In genomic region chr22:36587289-36588154, GRCh38 we compare ENCODE assay signal across 15 cellular contexts. TPM values are rescaled to one million over a fixed set of nuclear protein-coding genes. Genes with fewer than 3 reads are reported as not detected.
DNase-seq lines count a peak whose midpoint lies in the region; ATAC-seq and TF ChIP-seq lines count a peak whose summit lies in the region.
"Had no signal": no experiment of that assay in that cellular context is flagged by ENCODE, and none has a peak within 500 bp of the region (broad histone marks: within the 10 kb centered on the region; RNA-seq: fewer than 3 reads in every experiment).

No MANE protein-coding gene starts in this region.

- H3K36me3 ChIP-seq in SK-N-SH (replicated peaks in 1 of 2; ENCODE audit: control insufficient read depth in 1 of 2, insufficient read depth in 2 of 2, low read length in 1 of 2) (no peaks in the 10 kb centered on the region), colonic mucosa (no peaks in the 10 kb centered on the region)
- no peaks in the 10 kb centered on the region for H3K36me3 ChIP-seq in CD4-positive, alpha-beta memory T cell (ENCODE audit: insufficient read depth, low read length)
- H3K36me3 ChIP-seq: cardiac muscle cell had no signal

- H3K36me3 Mint-ChIP-seq in CD4-positive, alpha-beta memory T cell = peaks cover 0 to 10% of the 10 kb centered on the region in 2 donors
- H3K36me3 Mint-ChIP-seq in immature natural killer cell = no peaks in the 10 kb centered on the region
- H3K36me3 Mint-ChIP-seq: stimulated activated effector memory CD8-positive, alpha-beta T cell treated with anti-CD3 and anti-CD28 coated beads, Interleukin-12 subunit alpha, Interleukin-12 subunit beta, amount 100 ng/mL, for 72 hours had no signal

- H3K27me3 ChIP-seq in SK-N-SH (ENCODE audit: insufficient read depth) (peaks cover 29% of the 10 kb centered on the region; the same call in 1 of the 2 replicates), colonic mucosa (no peaks in the 10 kb centered on the region)
- H3K27me3 ChIP-seq in CD4-positive, alpha-beta memory T cell (ENCODE audit: insufficient read depth, low read length) = no peaks in the 10 kb centered on the region
- H3K27me3 ChIP-seq: cardiac muscle cell had no signal

- no peaks in the 10 kb centered on the region for H3F3A ChIP-seq in SK-N-SH (replicated peaks; ENCODE audit: insufficient read depth)

- peaks cover 25 to 43% of the 10 kb centered on the region in 2 donors for H3K27me3 Mint-ChIP-seq in CD4-positive, alpha-beta memory T cell
- H3K27me3 Mint-ChIP-seq in immature natural killer cell (ENCODE audit: low read depth in 3 of 3) = peaks cover 0 to 14% (median 4%) of the 10 kb centered on the region in 3 donors
- peaks cover 42% of the 10 kb centered on the region for H3K27me3 Mint-ChIP-seq in stimulated activated naive CD8-positive, alpha-beta T cell treated with anti-CD3 and anti-CD28 coated beads, Interleukin-15, amount 100 ng/mL, for 72 hours

- no peaks in the 10 kb centered on the region for H3K79me2 ChIP-seq in SK-N-SH (ENCODE audit: insufficient read depth)

- peaks cover 0 to 23% (median 19%) of the 10 kb centered on the region in 8 donors for H3K9me3 Mint-ChIP-seq in CD4-positive, alpha-beta memory T cell
- peaks cover 0 to 2% (median 0%) of the 10 kb centered on the region in 6 donors for H3K9me3 Mint-ChIP-seq in immature natural killer cell
- H3K9me3 Mint-ChIP-seq in stimulated activated naive CD8-positive, alpha-beta T cell treated with anti-CD3 and anti-CD28 coated beads, Interleukin-15, amount 100 ng/mL, for 72 hours = peaks cover 0 to 15% of the 10 kb centered on the region in 2 donors
- H3K9me3 Mint-ChIP-seq: stimulated activated effector memory CD8-positive, alpha-beta T cell treated with anti-CD3 and anti-CD28 coated beads, Interleukin-12 subunit alpha, Interleukin-12 subunit beta, amount 100 ng/mL, for 72 hours had no signal

- WGBS in SK-N-SH (ENCODE audit: low lambda C conversion rate) = 70% methylated on average over 20 of the region's 20 CpGs

- peaks cover 0 to 1% (median 0%) of the 10 kb centered on the region in 4 donors for H3K4me1 Mint-ChIP-seq in CD4-positive, alpha-beta memory T cell
- no peaks in the 10 kb centered on the region for H3K4me1 Mint-ChIP-seq in immature natural killer cell
- no peaks in the 10 kb centered on the region for H3K4me1 Mint-ChIP-seq in stimulated activated naive CD8-positive, alpha-beta T cell treated with anti-CD3 and anti-CD28 coated beads, Interleukin-15, amount 100 ng/mL, for 72 hours
- H3K4me1 Mint-ChIP-seq: stimulated activated effector memory CD8-positive, alpha-beta T cell treated with anti-CD3 and anti-CD28 coated beads, Interleukin-12 subunit alpha, Interleukin-12 subunit beta, amount 100 ng/mL, for 72 hours had no signal

- CTCF ChIA-PET in SK-N-SH (lab: Yijun Ruan, JAX) = interaction anchor here (0.7 to 1.9 kb wide), 3 partner anchors 170 to 269 kb away, joined by 3 to 6 read pairs (median 3); no protein-coding TSS in a partner anchor
- CTCF ChIA-PET in CD4-positive, alpha-beta memory T cell (lab: Charles Lee; ENCODE audit: partially characterized antibody) = no interaction called here

- peaks cover 0 to 26% of the 10 kb centered on the region in 2 experiments; a peak in 1 of 4 replicates for H3K4me1 ChIP-seq in SK-N-SH (ENCODE audit: control insufficient read depth in 1 of 2, insufficient read depth in 2 of 2, low read depth in 1 of 2, low read length in 1 of 2)
- H3K4me1 ChIP-seq in CD4-positive, alpha-beta memory T cell (ENCODE audit: insufficient read depth, low read length) = no peaks in the 10 kb centered on the region
- no peaks in the 10 kb centered on the region for H3K4me1 ChIP-seq in colonic mucosa

- no peak for TF ChIP-seq EP300 in SK-N-SH (IDR thresholded peaks at IDR 0.05; ENCODE audit: borderline replicate concordance in 1 of 2, low read depth in 1 of 2, low read length in 1 of 2)

- no peaks in the 10 kb centered on the region for H3K9me3 ChIP-seq in SK-N-SH
- H3K9me3 ChIP-seq in CD4-positive, alpha-beta memory T cell (ENCODE audit: control insufficient read depth in 1 of 2, low read length in 2 of 2) = peaks cover 0 to 6% of the 10 kb centered on the region in 2 donors
- no peaks in the 10 kb centered on the region for H3K9me3 ChIP-seq in colonic mucosa

- H3K4me3 ChIP-seq in SK-N-SH (ENCODE audit: low read depth in 2 of 2, low read length in 1 of 2) = no peak overlapping the region
- H3K4me3 ChIP-seq in astrocyte of the cerebellum (ENCODE audit: low read depth, low read length) = no peak overlapping the region
- H3K4me3 ChIP-seq in CD4-positive, alpha-beta memory T cell (ENCODE audit: low read length in 2 of 2) = no peak overlapping the region
- no peak overlapping the region for H3K4me3 ChIP-seq in colonic mucosa
- H3K4me3 ChIP-seq: cardiac muscle cell had no signal

- no peak for DNase-seq in SK-N-SH
- DNase-seq in astrocyte of the cerebellum (ENCODE audit: low read depth) = peak; percentile 9
- peak; percentile 75 for DNase-seq in hepatic stellate cell (ENCODE audit: low spot score)
- DNase-seq in CD4-positive, alpha-beta memory T cell = no peak
- DNase-seq in colonic mucosa = no peak
- DNase-seq in immature natural killer cell = no peak
- DNase-seq in stimulated activated naive CD8-positive, alpha-beta T cell treated with anti-CD3 and anti-CD28 coated beads, Interleukin-15, amount 100 ng/mL, for 72 hours = no peak
- DNase-seq: activated T-cell treated with anti-CD3 and anti-CD28 coated beads for 4 hours, GF-D8, left ventricle myocardium superior, NCI-H2029, RPMI8226 had no signal

- TF ChIP-seq CTCF in SK-N-SH (IDR thresholded peaks at IDR 0.05) (no peak), astrocyte of the cerebellum (IDR thresholded peaks at IDR 0.05; ENCODE audit: low read depth, low read length, missing control alignments) (no peak), colonic mucosa (IDR thresholded peaks at IDR 0.05) (no peak)

- intact Hi-C loops in CD4-positive, alpha-beta memory T cell (cut with micrococcal nuclease) = no loop called here
- intact Hi-C loops in colonic mucosa (cut with DNase I) = no loop called here

- H3K4me2 ChIP-seq in SK-N-SH = no peak overlapping the region

- ATAC-seq in SK-N-SH treated with all-trans-retinoic acid at 6 μM for 48 hours = peak; percentile 64
- ATAC-seq in stimulated activated naive CD8-positive, alpha-beta T cell treated with anti-CD3 and anti-CD28 coated beads, Interleukin-15, amount 100 ng/mL, for 72 hours = no peak
- ATAC-seq: left ventricle myocardium superior; stimulated activated effector memory CD8-positive, alpha-beta T cell treated with anti-CD3 and anti-CD28 coated beads, Interleukin-12 subunit alpha, Interleukin-12 subunit beta, amount 100 ng/mL, for 72 hours had no signal

- no peaks in the 10 kb centered on the region for H3K9me2 ChIP-seq in SK-N-SH

- H4K20me1 ChIP-seq in SK-N-SH (ENCODE audit: insufficient read depth) = no peaks in the 10 kb centered on the region

- H3K27ac ChIP-seq in SK-N-SH (ENCODE audit: low read depth in 2 of 2, low read length in 1 of 2) (no peak overlapping the region), colonic mucosa (no peak overlapping the region)
- H3K27ac ChIP-seq in CD4-positive, alpha-beta memory T cell (ENCODE audit: low read depth, low read length) = no peak overlapping the region
- H3K27ac ChIP-seq: cardiac muscle cell had no signal

- H2AFZ ChIP-seq in SK-N-SH (ENCODE audit: low read depth) = no peak overlapping the region

- no peak overlapping the region for H3K27ac Mint-ChIP-seq in CD4-positive, alpha-beta memory T cell
- no peak overlapping the region for H3K27ac Mint-ChIP-seq in immature natural killer cell
- H3K27ac Mint-ChIP-seq in stimulated activated naive CD8-positive, alpha-beta T cell treated with anti-CD3 and anti-CD28 coated beads, Interleukin-15, amount 100 ng/mL, for 72 hours = no peak overlapping the region
- H3K27ac Mint-ChIP-seq: stimulated activated effector memory CD8-positive, alpha-beta T cell treated with anti-CD3 and anti-CD28 coated beads, Interleukin-12 subunit alpha, Interleukin-12 subunit beta, amount 100 ng/mL, for 72 hours had no signal

- in situ Hi-C loops in astrocyte of the cerebellum (cut with HindIII; ENCODE audit: low sequenced_read_pairs) = no loop called here

- POLR2A ChIA-PET in SK-N-SH (lab: Yijun Ruan, JAX) = no interaction called here
- POLR2A ChIA-PET in CD4-positive, alpha-beta memory T cell (lab: Charles Lee; ENCODE audit: partially characterized antibody) = no interaction called here

- no peak overlapping the region for H3K4me3 Mint-ChIP-seq in CD4-positive, alpha-beta memory T cell
- no peak overlapping the region for H3K4me3 Mint-ChIP-seq in immature natural killer cell
- no peak overlapping the region for H3K4me3 Mint-ChIP-seq in stimulated activated naive CD8-positive, alpha-beta T cell treated with anti-CD3 and anti-CD28 coated beads, Interleukin-15, amount 100 ng/mL, for 72 hours
- H3K4me3 Mint-ChIP-seq: stimulated activated effector memory CD8-positive, alpha-beta T cell treated with anti-CD3 and anti-CD28 coated beads, Interleukin-12 subunit alpha, Interleukin-12 subunit beta, amount 100 ng/mL, for 72 hours had no signal

- H3K9ac ChIP-seq in SK-N-SH = no peak overlapping the region
- no peak overlapping the region for H3K9ac ChIP-seq in colonic mucosa (ENCODE audit: low read depth in 2 of 2, low read length in 2 of 2)

- no peak for TF ChIP-seq RAD21 in SK-N-SH (IDR thresholded peaks at IDR 0.05; ENCODE audit: low read length)

TF ChIP-seq in SK-N-SH treated with all-trans-retinoic acid at 6 μM for 48 hours, 23 proteins besides CTCF, POLR2A, EP300 and RAD21:
- no peak for TF ChIP-seq ZFP3 (CRISPR knock-in tag; IDR thresholded peaks at IDR 0.05)

TF ChIP-seq in SK-N-SH, 30 proteins besides CTCF, POLR2A, EP300 and RAD21:
- TF ChIP-seq RFX5 (IDR thresholded peaks at IDR 0.05; ENCODE audit: low read length) = no peak
TF ChIP-seq in SK-N-SH: peak in this region for 0.

RNA-seq across cellular contexts. Expression of gene EIF3D, which starts 58.6 kb away (rescaled TPM):
- polyA plus RNA-seq in SK-N-SH (2012; rRNA removed) (423 and 498 TPM in 2 replicates), immature natural killer cell (100 to 1,000 TPM in 2 of 3 donors, 10 to 100 TPM in 1; 95.1 to 155 (median 124) TPM)
- 300 and 379 TPM in 2 replicates for polyA plus RNA-seq in SK-N-SH (2012; cell fraction: cytosol; rRNA removed)
- 400 and 411 TPM in 2 replicates for polyA plus RNA-seq in SK-N-SH (2012; cell fraction: nucleus; rRNA removed)
- total RNA-seq in CD4-positive, alpha-beta memory T cell = 100 to 1,000 TPM; 222 to 228 TPM
- polyA plus RNA-seq in CD4-positive, alpha-beta memory T cell = 100 to 1,000 TPM; 137 to 191 TPM
- total RNA-seq in colonic mucosa = 100 to 1,000 TPM; 148 to 160 TPM

Comparison
In these comparisons a context has a peak if more than half of its experiments do, and no peak if none do; other contexts are left out.
1. DNase-seq: peak in astrocyte of the cerebellum (single experiment) and hepatic stellate cell (single experiment); none in SK-N-SH (single experiment), CD4-positive, alpha-beta memory T cell (0 of 5), colonic mucosa (single experiment), immature natural killer cell (0 of 3) and stimulated activated naive CD8-positive, alpha-beta T cell treated with anti-CD3 and anti-CD28 coated beads, Interleukin-15, amount 100 ng/mL, for 72 hours (0 of 2).